In genomic region chr2:185583058-185583816, GRCh38 we compare ENCODE assay signal across 16 cellular contexts.
DNase-seq lines count a peak whose midpoint lies in the region; FAIRE-seq and TF ChIP-seq lines count a peak whose summit lies in the region.
"Had no signal": no experiment of that assay in that cellular context is flagged by ENCODE, and none has a peak within 500 bp of the region (broad histone marks: within the 10 kb centered on the region; RNA-seq: fewer than 3 reads in every experiment).

No MANE protein-coding gene starts in this region.

- H4K8ac ChIP-seq in H9 (replicated peaks; ENCODE audit: insufficient read length, low read depth, low read length): no peak overlapping the region

- no peak overlapping the region for H2BK20ac ChIP-seq in H9 (ENCODE audit: low read depth, low read length, poor library complexity, severe bottlenecking)

- H3K4me3 ChIP-seq in skeletal muscle cell (ENCODE audit: low read depth, low read length): no peak overlapping the region
- H3K4me3 ChIP-seq: heart left ventricle, stomach had no signal

- peak overlapping the region; percentile 21 for H3K18ac ChIP-seq in H9 (ENCODE audit: insufficient read length, low read depth, low read length)

- H3K4me1 ChIP-seq in H9 (ENCODE audit: insufficient read depth, low read length): no peaks in the 10 kb centered on the region; the same call in 1 of the 2 replicates
- H3K4me1 ChIP-seq: heart left ventricle, parathyroid adenoma, stomach had no signal

- TF ChIP-seq CTCF in H9 (conservative IDR thresholded peaks at IDR 0.05) (no peak), nephron progenitor cell (IDR thresholded peaks at IDR 0.05) (no peak)

- no peak overlapping the region for H4K91ac ChIP-seq in H9 (ENCODE audit: insufficient read length, low read depth, low read length)

- H3K4ac ChIP-seq in H9 (ENCODE audit: low read depth, low read length): no peak overlapping the region

- no peaks in the 10 kb centered on the region for H3K27me3 ChIP-seq in H9 (ENCODE audit: insufficient read depth, low read length)
- H3K27me3 ChIP-seq: heart left ventricle, stomach had no signal

- no peak overlapping the region for H3K4me2 ChIP-seq in H9 (ENCODE audit: insufficient read depth, insufficient read length, low read length)

- no peak overlapping the region for H4K5ac ChIP-seq in H9 (ENCODE audit: insufficient read length, low read depth, low read length)

- H3K27me3 Mint-ChIP-seq in H9 (ENCODE audit: low read depth) (no peaks in the 10 kb centered on the region), nephron progenitor cell (ENCODE audit: low read depth, poor library complexity) (no peaks in the 10 kb centered on the region)
- H3K27me3 Mint-ChIP-seq in activated CD4-positive, alpha-beta T cell treated with anti-CD3 and anti-CD28 coated beads, Interleukin-2, amount 10 ng/mL, durations not matched to agents 24 days and 14 days: no peaks in the 10 kb centered on the region
- H3K27me3 Mint-ChIP-seq: activated naive CD8-positive, alpha-beta T cell; T-helper 17 cell had no signal

- no peaks in the 10 kb centered on the region for H3K79me2 ChIP-seq in H9 (ENCODE audit: insufficient read depth, low read length)
- H3K79me2 ChIP-seq: parathyroid adenoma had no signal

- H3K36me3 Mint-ChIP-seq in H9 (ENCODE audit: insufficient read depth in 1 of 3, low read depth in 3 of 3): peaks cover 21 to 31% (median 30%) of the 10 kb centered on the region in 3 experiments
- peaks cover 40% of the 10 kb centered on the region for H3K36me3 Mint-ChIP-seq in nephron progenitor cell (ENCODE audit: low read depth)
- H3K36me3 Mint-ChIP-seq in activated CD4-positive, alpha-beta T cell treated with anti-CD3 and anti-CD28 coated beads, Interleukin-2, amount 10 ng/mL, durations not matched to agents 24 days and 14 days (ENCODE audit: low read depth): no peaks in the 10 kb centered on the region
- H3K36me3 Mint-ChIP-seq: activated naive CD8-positive, alpha-beta T cell had no signal

- no peak overlapping the region for H2BK15ac ChIP-seq in H9 (ENCODE audit: low read depth, low read length)

- intact Hi-C loops in activated CD4-positive, alpha-beta T cell treated with anti-CD3 and anti-CD28 coated beads, Interleukin-2, amount 10 ng/mL, durations not matched to agents 24 days and 14 days (cut with micrococcal nuclease): no loop called here

- no peak overlapping the region for H2BK12ac ChIP-seq in H9 (ENCODE audit: insufficient read length, low read depth, low read length)

- H3K9me3 ChIP-seq in H9 (ENCODE audit: control insufficient read depth, low read depth, low read length): peaks cover 11% of the 10 kb centered on the region

- H3K4me1 Mint-ChIP-seq in H9: peaks cover 10 to 14% of the 10 kb centered on the region in 2 experiments
- H3K4me1 Mint-ChIP-seq in nephron progenitor cell: no peaks in the 10 kb centered on the region
- H3K4me1 Mint-ChIP-seq in activated CD4-positive, alpha-beta T cell treated with anti-CD3 and anti-CD28 coated beads, Interleukin-2, amount 10 ng/mL, durations not matched to agents 24 days and 14 days: no peaks in the 10 kb centered on the region
- H3K4me1 Mint-ChIP-seq: T-helper 17 cell had no signal

- H3K27ac ChIP-seq in H9 (ENCODE audit: insufficient read length, low read depth, low read length): no peak overlapping the region
- H3K27ac ChIP-seq: heart left ventricle, parathyroid adenoma, stomach had no signal

- no CpG with 5 or more reads among the region's 2 CpGs for WGBS in H9 (ENCODE audit: extremely low coverage, insufficient read length, low lambda C conversion rate)

- H3K23me2 ChIP-seq in H9 (ENCODE audit: insufficient read length, low read depth, low read length, poor library complexity, severe bottlenecking): no peaks in the 10 kb centered on the region

- H3K27ac Mint-ChIP-seq in H9: peak overlapping the region in 2 of 3 experiments; percentile 47 to 74; a peak in 1 of 7 replicates
- H3K27ac Mint-ChIP-seq in nephron progenitor cell: no peak overlapping the region
- no peak overlapping the region for H3K27ac Mint-ChIP-seq in activated CD4-positive, alpha-beta T cell treated with anti-CD3 and anti-CD28 coated beads, Interleukin-2, amount 10 ng/mL, durations not matched to agents 24 days and 14 days
- H3K27ac Mint-ChIP-seq: activated CD8-positive, alpha-beta T cell treated with anti-CD3 and anti-CD28 coated beads, Interleukin-2, amount 10 ng/mL, durations not matched to agents 7 days and 5 days; activated naive CD8-positive, alpha-beta T cell; T-helper 17 cell had no signal

- H2AK5ac ChIP-seq in H9 (ENCODE audit: insufficient read length, low read length): no peak overlapping the region

- H3K23ac ChIP-seq in H9 (ENCODE audit: insufficient read length, low read depth, low read length): no peak overlapping the region

- no peak overlapping the region for H2BK5ac ChIP-seq in H9 (ENCODE audit: insufficient read length, low read length)

- H3K9me3 Mint-ChIP-seq in H9 (peaks cover 19 to 21% of the 10 kb centered on the region in 2 experiments), nephron progenitor cell (peaks cover 32% of the 10 kb centered on the region)
- peaks cover 3% of the 10 kb centered on the region for H3K9me3 Mint-ChIP-seq in activated CD4-positive, alpha-beta T cell treated with anti-CD3 and anti-CD28 coated beads, Interleukin-2, amount 10 ng/mL, durations not matched to agents 24 days and 14 days

- peak; percentile 40 for DNase-seq in H9
- peak; percentile 97 for DNase-seq in RCC 7860 (ENCODE audit: low spot score)
- DNase-seq in fibroblast of peridontal ligament (ENCODE audit: extremely low read depth): peak; percentile 1
- peak; percentile 59 for DNase-seq in skeletal muscle cell (ENCODE audit: low read depth)
- DNase-seq in nephron progenitor cell: no peak
- DNase-seq in SKM-1 treated with dmso at 0.1 percent for 144 hours (lab: John Stamatoyannopoulos, UW; ENCODE audit: unreplicated experiment): no peak
- DNase-seq in activated CD4-positive, alpha-beta T cell treated with anti-CD3 and anti-CD28 coated beads, Interleukin-2, amount 10 ng/mL, durations not matched to agents 24 days and 14 days: no peak
- DNase-seq: activated CD8-positive, alpha-beta T cell treated with anti-CD3 and anti-CD28 coated beads, Interleukin-2, amount 10 ng/mL, durations not matched to agents 7 days and 5 days; COR-L47; heart left ventricle; NCI-H1930; stimulated activated CD4-positive, alpha-beta T cell treated with anti-CD3 and anti-CD28 coated beads, Interleukin-4, amount 100 ng/mL, for 1 hour; stomach; T-helper 17 cell had no signal

- H3K56ac ChIP-seq in H9 (ENCODE audit: insufficient read length, low read depth, low read length): no peak overlapping the region

- H3K9ac ChIP-seq in H9 (ENCODE audit: extremely low read depth, insufficient read length, low read length): no peak overlapping the region
- H3K9ac ChIP-seq: parathyroid adenoma had no signal

- no peak overlapping the region for H2BK120ac ChIP-seq in H9 (ENCODE audit: low read depth, low read length, poor library complexity, severe bottlenecking)

- no peak overlapping the region for H3K14ac ChIP-seq in H9 (ENCODE audit: insufficient read depth, low read length)

- H4K20me1 ChIP-seq in H9 (ENCODE audit: control insufficient read depth, insufficient read depth, insufficient read length): no peaks in the 10 kb centered on the region

- H2AFZ ChIP-seq in H9 (ENCODE audit: low read length): no peak overlapping the region
- H2AFZ ChIP-seq: parathyroid adenoma had no signal

- H3K79me1 ChIP-seq in H9 (ENCODE audit: insufficient read depth, low read depth, low read length, poor library complexity, severe bottlenecking): no peaks in the 10 kb centered on the region

- H3K4me3 Mint-ChIP-seq in H9: no peak overlapping the region
- H3K4me3 Mint-ChIP-seq in nephron progenitor cell: no peak overlapping the region
- no peak overlapping the region for H3K4me3 Mint-ChIP-seq in activated CD4-positive, alpha-beta T cell treated with anti-CD3 and anti-CD28 coated beads, Interleukin-2, amount 10 ng/mL, durations not matched to agents 24 days and 14 days
- H3K4me3 Mint-ChIP-seq: activated CD8-positive, alpha-beta T cell treated with anti-CD3 and anti-CD28 coated beads, Interleukin-2, amount 10 ng/mL, durations not matched to agents 7 days and 5 days; activated naive CD8-positive, alpha-beta T cell; T-helper 17 cell had no signal

- FAIRE-seq in RCC 7860 (lab: Jason Lieb, UNC): peak; percentile 97

- H3T11ph ChIP-seq in H9 (ENCODE audit: low read length): no peak overlapping the region

Comparison
In these comparisons a context has a peak if more than half of its experiments do, and no peak if none do; other contexts are left out.
1. DNase-seq: peak in H9 (single experiment), RCC 7860 (single experiment), fibroblast of peridontal ligament (single experiment) and skeletal muscle cell (single experiment); none in nephron progenitor cell (single experiment), SKM-1 treated with dmso at 0.1 percent for 144 hours (single experiment) and activated CD4-positive, alpha-beta T cell treated with anti-CD3 and anti-CD28 coated beads, Interleukin-2, amount 10 ng/mL, durations not matched to agents 24 days and 14 days (single experiment).
2. H3K27ac Mint-ChIP-seq: peak in H9 (2 of 3); none in nephron progenitor cell (single experiment) and activated CD4-positive, alpha-beta T cell treated with anti-CD3 and anti-CD28 coated beads, Interleukin-2, amount 10 ng/mL, durations not matched to agents 24 days and 14 days (single experiment).